ENCODE assay signal across 23 cellular contexts in genomic region chr9:73611072-73611471, GRCh38.
"Had no signal": no experiment of that assay in that cellular context is flagged by ENCODE, and none has a peak within 500 bp of the region (broad histone marks: within the 10 kb centered on the region; RNA-seq: fewer than 3 reads in every experiment).

No MANE protein-coding gene starts in this region.

- H3K27me3 ChIP-seq: colonic mucosa, heart right ventricle, spleen, suprapubic skin, tibial artery, upper lobe of right lung had no signal

- H3K36me3 Mint-ChIP-seq: activated naive CD4-positive, alpha-beta T cell treated with anti-CD3 and anti-CD28 coated beads, Interleukin-2, amount 50 U/mL, for 72 hours; naive thymus-derived CD4-positive, alpha-beta T cell had no signal

- H3K4me3 Mint-ChIP-seq: activated CD4-positive, alpha-beta T cell treated with anti-CD3 and anti-CD28 coated beads for 36 hours; activated T-cell treated with anti-CD3 and anti-CD28 coated beads, Interleukin-2, amount 50 U/mL, for 72 hours; naive thymus-derived CD4-positive, alpha-beta T cell; neural crest cell; T-helper 2 cell treated with Interferon-gamma antibody and Interleukin-4, amounts not matched to agents 5 μg/mL and 100 μg/mL, for 36 hours had no signal

- H3K9me3 ChIP-seq: colonic mucosa, heart right ventricle, spleen, suprapubic skin, tibial artery, upper lobe of right lung had no signal

- H3K27ac Mint-ChIP-seq: activated CD4-positive, alpha-beta T cell treated with anti-CD3 and anti-CD28 coated beads for 36 hours; activated naive CD4-positive, alpha-beta T cell treated with anti-CD3 and anti-CD28 coated beads, Interleukin-2, amount 50 U/mL, for 72 hours; activated T-cell treated with anti-CD3 and anti-CD28 coated beads, Interleukin-2, amount 50 U/mL, for 72 hours; naive thymus-derived CD4-positive, alpha-beta T cell; T-helper 2 cell treated with Interferon-gamma antibody and Interleukin-4, amounts not matched to agents 5 μg/mL and 100 μg/mL, for 36 hours had no signal

- H3K4me1 ChIP-seq: colonic mucosa, heart right ventricle, spleen, suprapubic skin, tibial artery, upper lobe of right lung had no signal

- H3K4me1 Mint-ChIP-seq: activated CD4-positive, alpha-beta T cell treated with anti-CD3 and anti-CD28 coated beads for 36 hours; naive thymus-derived CD4-positive, alpha-beta T cell; neural crest cell had no signal

- DNase-seq: activated CD4-positive, alpha-beta T cell treated with anti-CD3 and anti-CD28 coated beads for 36 hours; activated CD4-positive, alpha-beta T cell treated with anti-CD3 and anti-CD28 coated beads, Interleukin-2, amount 50 U/mL, for 4 hours; activated CD4-positive, CD25-positive, alpha-beta regulatory T cell; activated naive CD4-positive, alpha-beta T cell; activated T-cell treated with anti-CD3 and anti-CD28 coated beads for 4 hours; activated T-cell treated with anti-CD3 and anti-CD28 coated beads, Interleukin-2, amount 50 U/mL, for 72 hours; anterior cingulate cortex; cerebellar nuclear complex; colonic mucosa; effector memory CD4-positive, alpha-beta T cell; foreskin melanocyte; heart right ventricle; midbrain; naive thymus-derived CD4-positive, alpha-beta T cell; right cardiac atrium; spleen; stimulated activated naive CD4-positive, alpha-beta T cell; tibial artery; upper lobe of right lung had no signal

- H3K36me3 ChIP-seq: colonic mucosa, heart right ventricle, spleen, suprapubic skin, tibial artery, upper lobe of right lung had no signal

- H3K27me3 Mint-ChIP-seq: activated CD4-positive, alpha-beta T cell treated with anti-CD3 and anti-CD28 coated beads for 36 hours had no signal

- H3K9me3 Mint-ChIP-seq: neural crest cell; T-helper 2 cell treated with Interferon-gamma antibody and Interleukin-4, amounts not matched to agents 5 μg/mL and 100 μg/mL, for 36 hours had no signal

- H3K4me3 ChIP-seq: colonic mucosa, heart right ventricle, spleen, suprapubic skin, tibial artery, upper lobe of right lung had no signal

- H3K27ac ChIP-seq: colonic mucosa, heart right ventricle, spleen, suprapubic skin, tibial artery, upper lobe of right lung had no signal
